Comparison of ENCODE assay signal across 8 cellular contexts in genomic region chr4:153204247-153205027, GRCh38. TPM values are rescaled to one million over a fixed set of nuclear protein-coding genes. Genes with fewer than 3 reads are reported as not detected.
DNase-seq lines count a peak whose midpoint lies in the region; ATAC-seq lines count a peak whose summit lies in the region.

TSS of gene TRIM2 (plus strand) at chr4:153204443. CDS start at chr4:153204531, 88 bp downstream.

- no peak within 1 kb of the TSS for H3K4me3 ChIP-seq in BLaER1 treated with 17β-estradiol and CSF1 and Interleukin-3, amounts not matched to agents 10 nM and 100 nM
- H3K4me3 ChIP-seq in SJSA1 (peak within 1 kb of the TSS; percentile 0; the same call in 1 of the 2 replicates), urinary bladder (ENCODE audit: low read depth, low read length) (no peak within 1 kb of the TSS)

- peak; percentile 69 to 75 for DNase-seq in SJSA1 (ENCODE audit: low read depth in 1 of 2, low spot score in 2 of 2)
- peak; percentile 89 for DNase-seq in midbrain (lab: John Stamatoyannopoulos, UW)
- DNase-seq in G401 (ENCODE audit: low spot score), result no peak

- no peak within 1 kb of the TSS for H3K27ac ChIP-seq in BLaER1 treated with 17β-estradiol and CSF1 and Interleukin-3, amounts not matched to agents 10 nM and 100 nM
- H3K27ac ChIP-seq in SJSA1, result 0 out of 2 replicates have a peak within 1 kb of the TSS, but pooled peaks have one; percentile 15
- H3K27ac ChIP-seq in urinary bladder (ENCODE audit: low read depth), result no peak within 1 kb of the TSS

- no peaks in the 10 kb centered on the region for H3K36me3 ChIP-seq in BLaER1 treated with 17β-estradiol and CSF1 and Interleukin-3, amounts not matched to agents 10 nM and 100 nM
- H3K36me3 ChIP-seq in SJSA1 (no peaks in the 10 kb centered on the region), urinary bladder (ENCODE audit: insufficient read depth) (no peaks in the 10 kb centered on the region)

- peak within 1 kb of the TSS in 9 of 11 experiments; percentile 8 to 76 (median 54); a peak in 16 of 22 replicates for H3K4me2 ChIP-seq in BLaER1 treated with 17β-estradiol and CSF1 and Interleukin-3, amounts not matched to agents 10 nM and 100 nM

- 19% methylated on average over 15 of the region's 15 CpGs for WGBS in urinary bladder

- ATAC-seq in HG02642 (IDR thresholded peaks at IDR 0.05; ENCODE audit: poor library complexity, unreplicated experiment) (peak; percentile 9), esophagus mucosa (peak; percentile 51), GM21367 (IDR thresholded peaks at IDR 0.05; ENCODE audit: unreplicated experiment) (no peak)

- 0 out of 22 replicates have a peak within 1 kb of the TSS, but pooled peaks of 1 of the 11 experiments have one; percentile 9 for H3K9ac ChIP-seq in BLaER1 treated with 17β-estradiol and CSF1 and Interleukin-3, amounts not matched to agents 10 nM and 100 nM

- H4K20me1 ChIP-seq in BLaER1 treated with 17β-estradiol and CSF1 and Interleukin-3, amounts not matched to agents 10 nM and 100 nM, result no peaks in the 10 kb centered on the region; a peak in 1 of 22 replicates

- H3K27me3 ChIP-seq in BLaER1 treated with 17β-estradiol and CSF1 and Interleukin-3, amounts not matched to agents 10 nM and 100 nM, result 0 out of 22 replicates have a peak, but pooled peaks cover 0 to 8% (median 0%) of the 10 kb centered on the region in 11 experiments
- H3K27me3 ChIP-seq in SJSA1 (replicated peaks), result no peaks in the 10 kb centered on the region

- in situ Hi-C loops in G401 (cut with HindIII; ENCODE audit: low sequenced_read_pairs), result no loop called here

- peaks cover 0 to 16% (median 11%) of the 10 kb centered on the region in 10 experiments; a peak in 13 of 20 replicates for H3K4me1 ChIP-seq in BLaER1 treated with 17β-estradiol and CSF1 and Interleukin-3, amounts not matched to agents 10 nM and 100 nM
- peaks cover 24% of the 10 kb centered on the region for H3K4me1 ChIP-seq in SJSA1 (replicated peaks)
- H3K4me1 ChIP-seq in urinary bladder (ENCODE audit: insufficient read depth), result no peaks in the 10 kb centered on the region

- no peaks in the 10 kb centered on the region for H3K9me3 ChIP-seq in BLaER1 treated with 17β-estradiol and CSF1 and Interleukin-3, amounts not matched to agents 10 nM and 100 nM (replicated peaks in 1 of 11)
- H3K9me3 ChIP-seq in SJSA1 (replicated peaks), result 0 out of 2 replicates have a peak, but pooled peaks cover 3% of the 10 kb centered on the region

RNA-seq across cellular contexts. Expression of gene TRIM2, which starts in this region (rescaled TPM):
- 11.7 and 22.4 TPM in 2 replicates for total RNA-seq in SJSA1 (2014; rRNA removed; shearing (Covaris generic))
- total RNA-seq in esophagus mucosa (9.0 TPM), urinary bladder (119 TPM)
- polyA plus RNA-seq in urinary bladder, result 15.1 TPM
- 0.44 and 0.62 TPM in 2 replicates for total RNA-seq in G401 (2014; rRNA removed; shearing (Covaris generic))
